22 cellular contexts compared by ENCODE assay signal in the genomic region with DNA sequence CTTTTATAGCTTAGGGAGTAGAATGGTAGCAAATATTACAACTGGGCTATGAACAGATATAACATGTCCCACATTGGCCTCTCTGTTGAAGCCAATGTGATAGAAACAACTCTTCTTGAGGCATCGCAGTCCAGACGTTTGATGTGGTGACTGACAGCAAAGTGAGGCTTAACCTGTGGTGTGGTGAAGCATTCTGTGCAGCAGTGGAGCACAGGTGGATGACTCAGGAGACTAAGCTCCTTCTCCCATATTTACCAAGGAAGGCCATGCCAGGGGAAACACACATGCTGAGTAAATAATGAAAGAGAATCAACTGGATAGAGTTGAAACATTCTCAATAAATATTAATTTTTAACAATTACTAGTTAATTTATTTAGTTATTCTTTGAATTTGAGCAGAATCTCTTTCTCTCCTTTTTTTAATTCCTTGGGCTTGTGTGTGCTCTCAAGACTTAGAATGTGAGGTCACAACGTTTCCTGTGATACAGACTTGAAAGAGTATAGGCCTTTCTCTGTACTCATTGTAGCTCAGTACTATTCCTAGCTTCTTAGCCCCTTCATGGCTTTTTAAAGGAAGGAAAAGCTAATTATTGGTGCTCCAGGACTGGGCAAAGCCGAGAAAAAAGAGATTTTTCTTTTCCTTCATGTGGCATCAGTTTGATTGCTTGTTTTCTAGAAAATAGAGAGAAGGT. TPM values are rescaled to one million over a fixed set of nuclear protein-coding genes. Genes with fewer than 3 reads are reported as not detected.
A peak's percentile ranks its signal among the peaks of the same experiment; 100 is the strongest.
DNase-seq lines count a peak whose midpoint lies in the region; ATAC-seq, FAIRE-seq and TF ChIP-seq lines count a peak whose summit lies in the region.
"Had no signal": no experiment of that assay in that cellular context is flagged by ENCODE, and none has a peak within 500 bp of the region (broad histone marks: within the 10 kb centered on the region; RNA-seq: fewer than 3 reads in every experiment).

No MANE protein-coding gene starts in this region.

- H4K8ac ChIP-seq in H9 (replicated peaks; ENCODE audit: insufficient read length, low read depth, low read length) = no peak overlapping the region

- TF ChIP-seq POLR2A in breast epithelium (IDR thresholded peaks at IDR 0.05) = no peak

- no peak overlapping the region for H3K4me3 Mint-ChIP-seq in H9
- H3K4me3 Mint-ChIP-seq in GM23338 = no peak overlapping the region
- H3K4me3 Mint-ChIP-seq: CD14-positive monocyte, HFFc6 had no signal

- CTCF ChIA-PET in mammary epithelial cell (lab: Charles Lee; ENCODE audit: low non-redundant PET) = no interaction called here
- CTCF ChIA-PET in PC-3 (lab: Charles Lee) = no interaction called here

- no peak overlapping the region for H3K4ac ChIP-seq in H9 (ENCODE audit: low read depth, low read length)

- H3K4me1 ChIP-seq in mammary epithelial cell (ENCODE audit: insufficient read depth, low read length) = no peaks in the 10 kb centered on the region
- no peaks in the 10 kb centered on the region for H3K4me1 ChIP-seq in breast epithelium
- H3K4me1 ChIP-seq in PC-3 (ENCODE audit: insufficient read depth, low read length) = peaks cover 22% of the 10 kb centered on the region
- no peaks in the 10 kb centered on the region for H3K4me1 ChIP-seq in smooth muscle cell (ENCODE audit: low read depth)
- no peaks in the 10 kb centered on the region; the same call in 1 of the 2 replicates for H3K4me1 ChIP-seq in H9 (ENCODE audit: insufficient read depth, low read length)
- H3K4me1 ChIP-seq in GM23338 (ENCODE audit: insufficient read depth) = no peaks in the 10 kb centered on the region
- H3K4me1 ChIP-seq: Caco-2 had no signal

- H3K79me2 ChIP-seq in mammary epithelial cell (ENCODE audit: insufficient read depth, low read length) = no peaks in the 10 kb centered on the region
- no peaks in the 10 kb centered on the region for H3K79me2 ChIP-seq in PC-3 (ENCODE audit: low read length)
- no peaks in the 10 kb centered on the region for H3K79me2 ChIP-seq in smooth muscle cell (ENCODE audit: low read depth)
- no peaks in the 10 kb centered on the region for H3K79me2 ChIP-seq in H9 (ENCODE audit: insufficient read depth, low read length)
- H3K79me2 ChIP-seq in GM23338 (replicated peaks; ENCODE audit: insufficient read depth) = no peaks in the 10 kb centered on the region

- no peak overlapping the region for H3T11ph ChIP-seq in H9 (ENCODE audit: low read length)

- H4K5ac ChIP-seq in H9 (ENCODE audit: insufficient read length, low read depth, low read length) = no peak overlapping the region

- H3K9me3 Mint-ChIP-seq in H9 (no peaks in the 10 kb centered on the region), GM23338 (no peaks in the 10 kb centered on the region)
- H3K9me3 Mint-ChIP-seq: CD14-positive monocyte, HFFc6 had no signal

- no peak overlapping the region for H2BK12ac ChIP-seq in H9 (ENCODE audit: insufficient read length, low read depth, low read length)

- no peak overlapping the region for H2BK20ac ChIP-seq in H9 (ENCODE audit: low read depth, low read length, poor library complexity, severe bottlenecking)

- H3K23ac ChIP-seq in H9 (ENCODE audit: insufficient read length, low read depth, low read length) = no peak overlapping the region

- H2AFZ ChIP-seq in mammary epithelial cell (ENCODE audit: low read depth, low read length) (no peak overlapping the region), PC-3 (ENCODE audit: low read length) (0 out of 2 replicates have a peak overlapping the region, but pooled peaks have one; percentile 36), smooth muscle cell (ENCODE audit: low read depth) (no peak overlapping the region), H9 (ENCODE audit: low read length) (no peak overlapping the region), GM23338 (no peak overlapping the region)

- H3K36me3 ChIP-seq in mammary epithelial cell (ENCODE audit: insufficient read depth, low read length) (no peaks in the 10 kb centered on the region), breast epithelium (no peaks in the 10 kb centered on the region), PC-3 (ENCODE audit: low read depth, low read length) (no peaks in the 10 kb centered on the region), bronchial epithelial cell (ENCODE audit: control insufficient read depth, insufficient read depth, low read length) (no peaks in the 10 kb centered on the region), smooth muscle cell (ENCODE audit: low read depth) (no peaks in the 10 kb centered on the region), GM23338 (ENCODE audit: insufficient read depth) (no peaks in the 10 kb centered on the region)
- H3K36me3 ChIP-seq: MG63 had no signal

- POLR2A ChIA-PET in PC-3 (lab: Charles Lee; ENCODE audit: unreplicated experiment) = no interaction called here

- no peaks in the 10 kb centered on the region for H3K23me2 ChIP-seq in H9 (ENCODE audit: insufficient read length, low read depth, low read length, poor library complexity, severe bottlenecking)

- no peak overlapping the region for H3K4me2 ChIP-seq in mammary epithelial cell (ENCODE audit: insufficient read depth, low read depth, low read length)
- peak overlapping the region; percentile 46 for H3K4me2 ChIP-seq in PC-3 (ENCODE audit: low read length)
- no peak overlapping the region for H3K4me2 ChIP-seq in smooth muscle cell
- no peak overlapping the region for H3K4me2 ChIP-seq in H9 (ENCODE audit: insufficient read depth, insufficient read length, low read length)
- H3K4me2 ChIP-seq in GM23338 = no peak overlapping the region

- no peak for FAIRE-seq in bronchial epithelial cell (lab: Jason Lieb, UNC)

- no peaks in the 10 kb centered on the region for H3K79me1 ChIP-seq in H9 (ENCODE audit: insufficient read depth, low read depth, low read length, poor library complexity, severe bottlenecking)

- no peak overlapping the region for H2BK120ac ChIP-seq in H9 (ENCODE audit: low read depth, low read length, poor library complexity, severe bottlenecking)

- H3K9ac ChIP-seq in mammary epithelial cell (ENCODE audit: insufficient read depth, low read length) (no peak overlapping the region), PC-3 (ENCODE audit: low read length) (no peak overlapping the region), smooth muscle cell (ENCODE audit: low read depth) (no peak overlapping the region), H9 (ENCODE audit: extremely low read depth, insufficient read length, low read length) (no peak overlapping the region)

- peak; percentile 98 for ATAC-seq in PC-3
- no peak for ATAC-seq in GM23338

- no peaks in the 10 kb centered on the region for H3K9me3 ChIP-seq in mammary epithelial cell (replicated peaks; ENCODE audit: insufficient read depth, low read length)
- H3K9me3 ChIP-seq in breast epithelium = no peaks in the 10 kb centered on the region
- no peaks in the 10 kb centered on the region for H3K9me3 ChIP-seq in PC-3 (ENCODE audit: low read length)
- no peaks in the 10 kb centered on the region for H3K9me3 ChIP-seq in smooth muscle cell (replicated peaks; ENCODE audit: low read depth)
- H3K9me3 ChIP-seq in H9 (ENCODE audit: control insufficient read depth, low read depth, low read length) = no peaks in the 10 kb centered on the region
- H3K9me3 ChIP-seq: Caco-2, MG63 had no signal

- H3F3A ChIP-seq in PC-3 (ENCODE audit: low read length, unreplicated experiment) = no peaks in the 10 kb centered on the region
- no peaks in the 10 kb centered on the region for H3F3A ChIP-seq in smooth muscle cell (ENCODE audit: low read depth)
- H3F3A ChIP-seq in GM23338 (replicated peaks; ENCODE audit: low read depth) = no peaks in the 10 kb centered on the region

- H3K27me3 ChIP-seq in mammary epithelial cell (ENCODE audit: insufficient read depth, low read length) = no peaks in the 10 kb centered on the region
- no peaks in the 10 kb centered on the region for H3K27me3 ChIP-seq in breast epithelium
- H3K27me3 ChIP-seq in PC-3 (ENCODE audit: low read length) = no peaks in the 10 kb centered on the region
- no peaks in the 10 kb centered on the region for H3K27me3 ChIP-seq in bronchial epithelial cell (ENCODE audit: control insufficient read depth, insufficient read depth, low read length)
- H3K27me3 ChIP-seq in smooth muscle cell (ENCODE audit: low read depth) = no peaks in the 10 kb centered on the region
- no peaks in the 10 kb centered on the region for H3K27me3 ChIP-seq in H9 (ENCODE audit: insufficient read depth, low read length)
- H3K27me3 ChIP-seq in GM23338 (ENCODE audit: insufficient read depth) = no peaks in the 10 kb centered on the region
- H3K27me3 ChIP-seq: MG63 had no signal

- H3K4me3 ChIP-seq in mammary epithelial cell (replicated peaks in 1 of 3; ENCODE audit: insufficient read depth in 1 of 3, low read depth in 2 of 3, low read length in 3 of 3) (no peak overlapping the region), breast epithelium (no peak overlapping the region), PC-3 (ENCODE audit: low read length) (no peak overlapping the region), bronchial epithelial cell (ENCODE audit: low read depth, low read length) (no peak overlapping the region), smooth muscle cell (no peak overlapping the region), GM23338 (no peak overlapping the region)
- H3K4me3 ChIP-seq: MG63, SK-N-MC had no signal

- 37% methylated on average over 4 of the region's 4 CpGs for WGBS in mammary epithelial cell (ENCODE audit: low coverage, missing lambda C conversion rate)
- 77% methylated on average over 4 of the region's 4 CpGs for WGBS in smooth muscle cell (ENCODE audit: low lambda C conversion rate)
- no CpG with 5 or more reads among the region's 4 CpGs for WGBS in H9 (ENCODE audit: extremely low coverage, insufficient read length, low lambda C conversion rate)

- H2AK5ac ChIP-seq in H9 (ENCODE audit: insufficient read length, low read length) = no peak overlapping the region

- H4K91ac ChIP-seq in H9 (ENCODE audit: insufficient read length, low read depth, low read length) = no peak overlapping the region

- H3K27me3 Mint-ChIP-seq in H9 (ENCODE audit: low read depth) (no peaks in the 10 kb centered on the region), GM23338 (ENCODE audit: insufficient read depth, low read depth, poor library complexity) (no peaks in the 10 kb centered on the region)

- no TSS peak for BruUV-seq in mammary epithelial cell (replicated peaks; lab: Mats Ljungman, UMichigan)
- no TSS peak for BruUV-seq in PC-3 (replicated peaks; lab: Mats Ljungman, UMichigan)

- peaks cover 5 to 8% of the 10 kb centered on the region in 2 experiments for H3K4me1 Mint-ChIP-seq in H9
- peaks cover 9% of the 10 kb centered on the region for H3K4me1 Mint-ChIP-seq in GM23338

- no peak overlapping the region for H3K56ac ChIP-seq in H9 (ENCODE audit: insufficient read length, low read depth, low read length)

- H3K18ac ChIP-seq in H9 (ENCODE audit: insufficient read length, low read depth, low read length) = no peak overlapping the region

- no peak for TF ChIP-seq CTCF in mammary epithelial cell (conservative IDR thresholded peaks at IDR 0.05 in 1 of 2, IDR thresholded peaks at IDR 0.05 in 1 of 2; ENCODE audit: extremely low read depth in 1 of 2, insufficient read depth in 1 of 2, low read depth in 1 of 2, low read length in 2 of 2)
- TF ChIP-seq CTCF in breast epithelium (IDR thresholded peaks at IDR 0.05) = no peak
- TF ChIP-seq CTCF in PC-3 (conservative IDR thresholded peaks at IDR 0.05; ENCODE audit: low read depth, low read length) = no peak
- TF ChIP-seq CTCF in bronchial epithelial cell (IDR thresholded peaks at IDR 0.05; ENCODE audit: insufficient read depth, low read length, severe bottlenecking) = no peak
- TF ChIP-seq CTCF in smooth muscle cell (IDR thresholded peaks at IDR 0.05; ENCODE audit: borderline replicate concordance, insufficient read depth, poor library complexity, severe bottlenecking) = no peak
- no peak for TF ChIP-seq CTCF in H9 (conservative IDR thresholded peaks at IDR 0.05)
- no peak for TF ChIP-seq CTCF in GM23338 (conservative IDR thresholded peaks at IDR 0.05; ENCODE audit: low read depth in 2 of 2)

- in situ Hi-C loops in mammary epithelial cell (cut with MboI; ENCODE audit: low sequenced_read_pairs in 2 of 2) = no loop called here

- H3K27ac ChIP-seq in mammary epithelial cell (ENCODE audit: insufficient read depth, low read depth, low read length) (no peak overlapping the region), breast epithelium (no peak overlapping the region), PC-3 (ENCODE audit: low read length) (peak overlapping the region; percentile 45), smooth muscle cell (ENCODE audit: low read depth) (no peak overlapping the region), H9 (ENCODE audit: insufficient read length, low read depth, low read length) (no peak overlapping the region), GM23338 (ENCODE audit: low read depth) (no peak overlapping the region)
- H3K27ac ChIP-seq: SK-N-MC had no signal

- H4K20me1 ChIP-seq in mammary epithelial cell (ENCODE audit: insufficient read depth, low read length) = no peaks in the 10 kb centered on the region
- H4K20me1 ChIP-seq in PC-3 (ENCODE audit: low read length) = no peaks in the 10 kb centered on the region
- H4K20me1 ChIP-seq in smooth muscle cell (ENCODE audit: low read depth) = no peaks in the 10 kb centered on the region
- no peaks in the 10 kb centered on the region for H4K20me1 ChIP-seq in H9 (ENCODE audit: control insufficient read depth, insufficient read depth, insufficient read length)
- no peaks in the 10 kb centered on the region for H4K20me1 ChIP-seq in GM23338 (replicated peaks; ENCODE audit: insufficient read depth)

- dilution Hi-C loops in mammary epithelial cell (cut with HindIII; ENCODE audit: low sequenced_read_pairs) = no loop called here

- no peaks in the 10 kb centered on the region for H3K9me2 ChIP-seq in PC-3 (replicated peaks; ENCODE audit: low read length)
- no peaks in the 10 kb centered on the region for H3K9me2 ChIP-seq in GM23338 (ENCODE audit: insufficient read depth)

- no peak overlapping the region for H3K27ac Mint-ChIP-seq in H9
- H3K27ac Mint-ChIP-seq in GM23338 = no peak overlapping the region
- H3K27ac Mint-ChIP-seq: HFFc6 had no signal

- DNase-seq in mammary epithelial cell (peak; percentile 8), breast epithelium (ENCODE audit: low spot score in 2 of 2) (no peak), PC-3 (peak; percentile 83), bronchial epithelial cell (ENCODE audit: low read depth) (peak; percentile 50), ureter (ENCODE audit: low spot score) (no peak), smooth muscle cell (lab: John Stamatoyannopoulos, UW; ENCODE audit: unreplicated experiment) (no peak), H9 (no peak), GM23338 (ENCODE audit: low spot score) (no peak)
- DNase-seq: Caco-2; GF-D8; GOT3; HFFc6; KG1; MG63; NCI-H1105 treated with DMSO at 0.1 percent for 48 hours; NCI-H1930; NCI-H2171 treated with DMSO at 0.1 percent for 48 hours; NCI-H510A; NK-92 treated with Interleukin-12 subunit alpha and Interleukin-12 subunit beta, amount 100 ng/mL, for 24 hours had no signal

- H3K14ac ChIP-seq in H9 (ENCODE audit: insufficient read depth, low read length) = no peak overlapping the region

- no peaks in the 10 kb centered on the region for H3K36me3 Mint-ChIP-seq in H9 (ENCODE audit: insufficient read depth in 1 of 3, low read depth in 3 of 3)
- no peaks in the 10 kb centered on the region for H3K36me3 Mint-ChIP-seq in GM23338 (ENCODE audit: low read depth)
- H3K36me3 Mint-ChIP-seq: CD14-positive monocyte had no signal

- no peak overlapping the region for H2BK15ac ChIP-seq in H9 (ENCODE audit: low read depth, low read length)

- intact Hi-C loops in mammary epithelial cell (cut with micrococcal nuclease) = no loop called here
- intact Hi-C loops in breast epithelium (cut with DNase I; ENCODE audit: low total_unique reads) = no loop called here
- intact Hi-C loops in PC-3 (cut with micrococcal nuclease) = no loop called here

- no peak overlapping the region for H2BK5ac ChIP-seq in H9 (ENCODE audit: insufficient read length, low read length)

RNA-seq across cellular contexts. Expression of a gene that starts 17.6 kb away (rescaled TPM):
- total RNA-seq in mammary epithelial cell = under 1 TPM in 1 of 2 donors, not detected in 1; under 0.01 TPM
- polyA plus RNA-seq in mammary epithelial cell = not detected
- polyA minus RNA-seq in mammary epithelial cell = not detected
- total RNA-seq in breast epithelium = 1 to 10 TPM in 1 of 3 donors, under 1 TPM in 2; 0.33 to 1.0 (median 0.48) TPM
- total RNA-seq in PC-3 (2014; rRNA removed) = 0.07 TPM in 1 of 2 replicates, not detected in the other
- under 0.01 TPM in 2 replicates for total RNA-seq in bronchial epithelial cell
- 0.18 TPM for total RNA-seq in ureter
- under 0.01 and 0.40 TPM in 2 replicates for total RNA-seq in smooth muscle cell
- not detected in 2 replicates for polyA plus RNA-seq in smooth muscle cell
- total RNA-seq in H9 (2021) = not detected in 2 replicates
- total RNA-seq in GM23338 (2014; rRNA removed; shearing (Covaris generic)) = 0.56 TPM in 1 of 2 replicates, not detected in the other
- polyA plus RNA-seq in GM23338 (2016; fragmentation: Nextera tagmentation; extraction: Ambion mirVana) = 0.16 and 0.27 TPM in 2 replicates
- total RNA-seq: A673, Caco-2 had no signal
- polyA plus RNA-seq: CD14-positive monocyte had no signal

Comparison
In these comparisons a context has a peak if more than half of its experiments do, and no peak if none do; other contexts are left out.
1. DNase-seq: peak in mammary epithelial cell (single experiment), PC-3 (single experiment) and bronchial epithelial cell (single experiment); none in breast epithelium (0 of 2), ureter (single experiment), smooth muscle cell (single experiment), H9 (single experiment) and GM23338 (single experiment).